ENCODE assay signal across 9 cellular contexts in the genomic region with DNA sequence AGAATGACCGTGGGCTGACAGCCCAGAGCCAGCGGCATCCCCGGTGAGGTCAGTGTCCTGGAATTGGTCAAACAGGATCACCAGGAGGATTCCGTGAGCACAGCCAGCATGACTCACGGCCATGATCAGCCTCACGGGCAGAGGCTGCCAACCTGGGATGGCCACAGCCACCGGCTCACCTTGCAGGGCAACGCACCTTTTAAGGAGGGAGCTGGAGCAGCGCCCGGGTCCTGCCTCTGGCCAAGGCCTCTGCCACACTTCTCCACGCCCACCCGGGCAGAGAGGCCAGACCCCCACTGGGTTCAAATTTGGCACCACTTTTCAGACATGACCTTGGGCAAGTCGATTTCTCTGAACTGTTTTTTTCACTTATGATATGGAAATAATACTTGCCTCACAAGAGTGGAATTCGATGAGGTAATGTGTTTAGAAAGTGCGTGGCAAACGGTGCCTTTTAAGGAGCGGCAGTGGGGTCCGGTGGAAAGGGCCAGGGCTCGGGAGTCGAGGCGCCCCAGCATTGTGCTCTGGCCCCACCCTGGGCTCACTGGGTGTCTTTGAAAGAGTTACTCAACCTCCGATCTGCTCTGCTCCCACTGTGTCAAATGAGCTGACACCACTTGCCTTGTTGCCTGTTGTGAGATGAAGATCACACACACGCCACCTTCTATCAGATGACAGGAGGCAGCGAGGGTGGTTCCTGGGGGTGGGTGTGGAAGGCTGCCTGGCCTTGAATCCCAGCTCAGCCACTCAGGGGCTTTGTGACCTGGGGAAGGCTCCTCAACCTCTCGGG. TPM values are rescaled to one million over a fixed set of nuclear protein-coding genes. Genes with fewer than 3 reads are reported as not detected.
DNase-seq lines count a peak whose midpoint lies in the region; ATAC-seq, FAIRE-seq and TF ChIP-seq lines count a peak whose summit lies in the region.
"Had no signal": no experiment of that assay in that cellular context is flagged by ENCODE, and none has a peak within 500 bp of the region (broad histone marks: within the 10 kb centered on the region; RNA-seq: fewer than 3 reads in every experiment).

No MANE protein-coding gene starts in this region.

- peak overlapping the region; percentile 99 for H2BK5ac ChIP-seq in IMR-90 (ENCODE audit: low read depth, low read length, poor library complexity, severe bottlenecking)

- H3K18ac ChIP-seq in IMR-90 (ENCODE audit: low read depth, low read length): peak overlapping the region; percentile 94

- peaks cover 39% of the 10 kb centered on the region for H3K9me1 ChIP-seq in IMR-90 (ENCODE audit: insufficient read depth, low read length)

- H2AK9ac ChIP-seq in IMR-90 (replicated peaks; ENCODE audit: low read depth, low read length, poor library complexity): peak overlapping the region; percentile 97

- H2BK15ac ChIP-seq in IMR-90 (ENCODE audit: low read depth, low read length): peak overlapping the region; percentile 98

- peak; percentile 72 for FAIRE-seq in bronchial epithelial cell (lab: Jason Lieb, UNC)
- FAIRE-seq: colon had no signal

- intact Hi-C loops in IMR-90 (cut with micrococcal nuclease): loop anchor here (1.0 to 5.0 kb wide), 4 partner anchors 48 to 136 kb away; no protein-coding TSS in a partner anchor
- intact Hi-C loops in left lung (cut with DNase I): loop anchor here (10.0 kb wide), 1 partner anchor 141 kb away; no protein-coding TSS in a partner anchor
- intact Hi-C loops in OCI-LY7 (cut with micrococcal nuclease; ENCODE audit: unreplicated experiment): no loop called here

- no peak for TF ChIP-seq EP300 in tibial nerve (IDR thresholded peaks at IDR 0.05)

- H3K36me3 ChIP-seq in IMR-90 (ENCODE audit: control insufficient read depth, insufficient read depth, low read length) (0 out of 2 replicates have a peak, but pooled peaks cover 1% of the 10 kb centered on the region), bronchial epithelial cell (ENCODE audit: control insufficient read depth, insufficient read depth, low read length) (peaks cover 2% of the 10 kb centered on the region), left lung (peaks cover 0 to 4% of the 10 kb centered on the region in 2 donors), tibial nerve (peaks cover 0 to 28% (median 4%) of the 10 kb centered on the region in 3 donors), OCI-LY7 (ENCODE audit: insufficient read depth, low read length) (peaks cover 37% of the 10 kb centered on the region; the same call in 1 of the 2 replicates)

- peak overlapping the region; percentile 100 for H2AK5ac ChIP-seq in IMR-90 (ENCODE audit: low read depth, low read length)

- H2BK20ac ChIP-seq in IMR-90 (ENCODE audit: low read depth, low read length): peak overlapping the region; percentile 99

- peak overlapping the region; percentile 87 for H4K5ac ChIP-seq in IMR-90 (ENCODE audit: low read depth, low read length)

- CTCF ChIA-PET in IMR-90 (lab: Yijun Ruan, JAX) (no interaction called here), OCI-LY7 (lab: Charles Lee; ENCODE audit: unreplicated experiment) (no interaction called here)

- H3K9me2 ChIP-seq in OCI-LY7 (ENCODE audit: insufficient read depth, low read length): no peaks in the 10 kb centered on the region

- BruUV-seq in IMR-90 (replicated peaks; lab: Mats Ljungman, UMichigan): no TSS peak
- no TSS peak for BruUV-seq in OCI-LY7 (replicated peaks; lab: Mats Ljungman, UMichigan)

- ATAC-seq in IMR-90 (ENCODE audit: low read depth) (peak; percentile 32), left lung (peak; percentile 67)

- peak overlapping the region; percentile 48 for H2AFZ ChIP-seq in IMR-90 (replicated peaks; ENCODE audit: low read length, poor library complexity)
- H2AFZ ChIP-seq in OCI-LY7 (ENCODE audit: low read length): no peak overlapping the region

- no peaks in the 10 kb centered on the region for H3K79me2 ChIP-seq in OCI-LY7 (ENCODE audit: insufficient read depth, low read depth, low read length)

- H3K23ac ChIP-seq in IMR-90 (ENCODE audit: low read depth, low read length): peak overlapping the region; percentile 92

- WGBS in IMR-90 (ENCODE audit: extremely low coverage in 2 of 2, insufficient read length in 1 of 2), 2 experiments: 43% methylated on average over 14 of the region's 25 CpGs; no CpG with 5 or more reads in 1 of the 2 experiments
- 50 to 57% methylated on average over 19 to 25 of the region's 25 CpGs for WGBS in tibial nerve, 2 donors

- H3K9me3 ChIP-seq in IMR-90 (ENCODE audit: control insufficient read depth, insufficient read depth, low read length) (no peaks in the 10 kb centered on the region), left lung (no peaks in the 10 kb centered on the region), tibial nerve (no peaks in the 10 kb centered on the region), OCI-LY7 (ENCODE audit: low read length) (no peaks in the 10 kb centered on the region)

- DNase-seq in IMR-90 (peak; percentile 93), bronchial epithelial cell (ENCODE audit: low read depth) (peak; percentile 93), left lung (peak; percentile 79 to 89), tibial nerve (ENCODE audit: low spot score in 2 of 2) (no peak), UCSD-AML1 (lab: John Stamatoyannopoulos, UW; ENCODE audit: unreplicated experiment) (no peak), COLO668 (lab: John Stamatoyannopoulos, UW; ENCODE audit: unreplicated experiment) (no peak), OCI-LY7 (ENCODE audit: low spot score) (no peak)
- DNase-seq in activated CD4-positive, CD25-positive, alpha-beta regulatory T cell (lab: John Stamatoyannopoulos, UW): no peak

- H4K8ac ChIP-seq in IMR-90 (ENCODE audit: low read depth in 2 of 2, low read length in 2 of 2): peak overlapping the region; percentile 93 to 99

- TF ChIP-seq POLR2A in IMR-90 (IDR thresholded peaks at IDR 0.05; ENCODE audit: low read depth, low read length) (peak; percentile 29; the same call in 1 of the 2 replicates), tibial nerve (IDR thresholded peaks at IDR 0.05) (no peak)

- dilution Hi-C loops in IMR-90 (cut with HindIII; ENCODE audit: low sequenced_read_pairs, unreplicated experiment): no loop called here

- peak overlapping the region; percentile 99 for H2BK120ac ChIP-seq in IMR-90 (ENCODE audit: low read depth, low read length)

- H3K4me2 ChIP-seq in IMR-90 (ENCODE audit: low read depth, low read length): peak overlapping the region; percentile 19; the same call in 1 of the 2 replicates
- no peak overlapping the region for H3K4me2 ChIP-seq in OCI-LY7 (ENCODE audit: low read length)

- H3K4ac ChIP-seq in IMR-90 (ENCODE audit: low read depth, low read length): peak overlapping the region; percentile 99

- H3K27ac ChIP-seq in IMR-90 (ENCODE audit: insufficient read depth, low read length) (peak overlapping the region; percentile 96), left lung (peak overlapping the region; percentile 77 to 86), tibial nerve (peak overlapping the region; percentile 16 to 74 (median 62)), OCI-LY7 (ENCODE audit: low read depth, low read length, poor library complexity, severe bottlenecking) (no peak overlapping the region)

- peaks cover 50% of the 10 kb centered on the region for H3K4me1 ChIP-seq in IMR-90 (ENCODE audit: control insufficient read depth, insufficient read depth, low read length)
- peaks cover 52 to 80% of the 10 kb centered on the region in 2 donors for H3K4me1 ChIP-seq in left lung
- peaks cover 0 to 62% (median 7%) of the 10 kb centered on the region in 4 donors for H3K4me1 ChIP-seq in tibial nerve
- H3K4me1 ChIP-seq in OCI-LY7 (ENCODE audit: insufficient read depth, low read length, poor library complexity, severe bottlenecking): peaks cover 3% of the 10 kb centered on the region

- H3K27me3 ChIP-seq in IMR-90 (ENCODE audit: control insufficient read depth, insufficient read depth, low read length) (no peaks in the 10 kb centered on the region), bronchial epithelial cell (ENCODE audit: control insufficient read depth, insufficient read depth, low read length) (no peaks in the 10 kb centered on the region), left lung (no peaks in the 10 kb centered on the region), tibial nerve (no peaks in the 10 kb centered on the region)

- no peak overlapping the region for H3K4me3 ChIP-seq in IMR-90 (ENCODE audit: insufficient read depth, low read depth, low read length)
- no peak overlapping the region for H3K4me3 ChIP-seq in bronchial epithelial cell (ENCODE audit: low read depth, low read length)
- H3K4me3 ChIP-seq in left lung: no peak overlapping the region
- H3K4me3 ChIP-seq in tibial nerve: no peak overlapping the region
- H3K4me3 ChIP-seq in OCI-LY7 (ENCODE audit: low read depth, low read length, poor library complexity, severe bottlenecking): no peak overlapping the region

- H4K20me1 ChIP-seq in IMR-90 (ENCODE audit: insufficient read depth, low read length): peaks cover 11% of the 10 kb centered on the region
- no peaks in the 10 kb centered on the region for H4K20me1 ChIP-seq in OCI-LY7 (ENCODE audit: insufficient read depth, low read length)

- no peak for TF ChIP-seq CTCF in IMR-90 (conservative IDR thresholded peaks at IDR 0.05; ENCODE audit: low read depth, low read length)
- no peak for TF ChIP-seq CTCF in bronchial epithelial cell (IDR thresholded peaks at IDR 0.05; ENCODE audit: insufficient read depth, low read length, severe bottlenecking)
- TF ChIP-seq CTCF in left lung (IDR thresholded peaks at IDR 0.05): no peak
- no peak for TF ChIP-seq CTCF in tibial nerve (IDR thresholded peaks at IDR 0.05)
- TF ChIP-seq CTCF in OCI-LY7 (conservative IDR thresholded peaks at IDR 0.05; ENCODE audit: low read length): no peak

- H3K14ac ChIP-seq in IMR-90 (replicated peaks; ENCODE audit: low read depth, low read length): peak overlapping the region; percentile 99

- H3K9ac ChIP-seq in IMR-90 (ENCODE audit: low read depth, low read length): peak overlapping the region; percentile 73

- H3K79me1 ChIP-seq in IMR-90 (ENCODE audit: low read depth in 1 of 2, low read length in 2 of 2): peaks cover 21 to 83% of the 10 kb centered on the region in 2 experiments; a peak in 3 of 4 replicates

- POLR2A ChIA-PET in IMR-90 (lab: Charles Lee; ENCODE audit: unreplicated experiment): interaction anchor here (0.8 to 1.4 kb wide), 2 partner anchors 77 to 80 kb away, joined by 3 to 5 read pairs; partner anchors contain the start of gene MYH9
- POLR2A ChIA-PET in OCI-LY7 (lab: Charles Lee): interaction anchor here (0.7 kb wide), 1 partner anchor 16 kb away, joined by 3 read pairs; the partner anchor contains the start of gene TXN2

- peak overlapping the region; percentile 93 for H3K56ac ChIP-seq in IMR-90 (ENCODE audit: extremely low read depth, insufficient read depth, low read length)

- in situ Hi-C loops in IMR-90 (cut with MboI; ENCODE audit: low sequenced_read_pairs): loop anchor here (5.0 kb wide), 1 partner anchor 83 kb away; no protein-coding TSS in a partner anchor

- TF ChIP-seq RAD21 in IMR-90 (IDR thresholded peaks at IDR 0.05; ENCODE audit: low read length): no peak

- H4K91ac ChIP-seq in IMR-90 (ENCODE audit: insufficient read depth, low read depth, low read length): peak overlapping the region; percentile 100

RNA-seq across cellular contexts. Expression of gene TXN2, which starts 16.0 kb away (rescaled TPM):
- total RNA-seq in IMR-90 (2012; rRNA removed) (49.6 and 51.7 TPM in 2 replicates), bronchial epithelial cell (17.9 and 18.1 TPM in 2 replicates), left lung (10 to 100 TPM; 64.4 to 65.3 TPM), tibial nerve (10 to 100 TPM; 50.4 to 83.5 (median 68.0) TPM), OCI-LY7 (2022) (94.2 and 106 TPM in 2 replicates)
- polyA plus RNA-seq in IMR-90 (2012; rRNA removed): 166 and 175 TPM in 2 replicates
- 175 and 176 TPM in 2 replicates for polyA plus RNA-seq in IMR-90 (2012; cell fraction: cytosol; rRNA removed)
- 99.2 and 111 TPM in 2 replicates for polyA plus RNA-seq in IMR-90 (2012; cell fraction: nucleus; rRNA removed; ENCODE audit: low replicate concordance)
- 32.0 and 33.4 TPM in 2 replicates for total RNA-seq in OCI-LY7 (2014; rRNA removed; shearing (Covaris generic))

RNA-seq across cellular contexts. Expression of gene FOXRED2, which starts 41.4 kb away (rescaled TPM):
- 1.6 and 1.7 TPM in 2 replicates for total RNA-seq in IMR-90 (2012; rRNA removed)
- 4.0 and 4.1 TPM in 2 replicates for polyA plus RNA-seq in IMR-90 (2012; rRNA removed)
- 2.6 and 4.0 TPM in 2 replicates for polyA plus RNA-seq in IMR-90 (2012; cell fraction: cytosol; rRNA removed)
- polyA plus RNA-seq in IMR-90 (2012; cell fraction: nucleus; rRNA removed; ENCODE audit: low replicate concordance): 2.5 and 4.6 TPM in 2 replicates
- total RNA-seq in bronchial epithelial cell: 1.6 and 2.0 TPM in 2 replicates
- 10 to 100 TPM; 17.2 to 22.1 TPM for total RNA-seq in left lung
- total RNA-seq in tibial nerve: 10 to 100 TPM in 3 of 4 donors, 1 to 10 TPM in 1; 3.1 to 13.7 (median 13.1) TPM
- 16.2 and 22.6 TPM in 2 replicates for total RNA-seq in OCI-LY7 (2014; rRNA removed; shearing (Covaris generic))
- total RNA-seq in OCI-LY7 (2022): 40.6 and 48.3 TPM in 2 replicates

Comparison
In these comparisons a context has a peak if more than half of its experiments do, and no peak if none do; other contexts are left out.
1. DNase-seq: peak in IMR-90 (single experiment), bronchial epithelial cell (single experiment) and left lung (2 of 2); none in tibial nerve (0 of 2), UCSD-AML1 (single experiment), COLO668 (single experiment), OCI-LY7 (single experiment) and activated CD4-positive, CD25-positive, alpha-beta regulatory T cell (0 of 4).